ENCODE assay signal across 11 cellular contexts in genomic region chr18:12862467-12862866, GRCh38. TPM values are rescaled to one million over a fixed set of nuclear protein-coding genes. Genes with fewer than 3 reads are reported as not detected.
A peak's percentile ranks its signal among the peaks of the same experiment; 100 is the strongest.
DNase-seq lines count a peak whose midpoint lies in the region; ATAC-seq and TF ChIP-seq lines count a peak whose summit lies in the region.
"Had no signal": no experiment of that assay in that cellular context is flagged by ENCODE, and none has a peak within 500 bp of the region (broad histone marks: within the 10 kb centered on the region; RNA-seq: fewer than 3 reads in every experiment).

No MANE protein-coding gene starts in this region.

- peak overlapping the region; percentile 77 for H3K27ac Mint-ChIP-seq in Calu3 (ENCODE audit: unreplicated experiment)
- H3K27ac Mint-ChIP-seq in natural killer cell treated with Interleukin-12 subunit alpha and Interleukin-12 subunit beta and Interleukin-15 and Interleukin-18, amount 100 ng/mL, for 72 hours, result peak overlapping the region; percentile 33 to 80

- no peaks in the 10 kb centered on the region for H3K9me3 Mint-ChIP-seq in Calu3 (ENCODE audit: low read depth, unreplicated experiment)
- no peaks in the 10 kb centered on the region for H3K9me3 Mint-ChIP-seq in natural killer cell treated with Interleukin-12 subunit alpha and Interleukin-12 subunit beta and Interleukin-15 and Interleukin-18, amount 100 ng/mL, for 72 hours

- no peaks in the 10 kb centered on the region for H3K27me3 Mint-ChIP-seq in Calu3 (ENCODE audit: unreplicated experiment)
- no peaks in the 10 kb centered on the region for H3K27me3 Mint-ChIP-seq in natural killer cell treated with Interleukin-12 subunit alpha and Interleukin-12 subunit beta and Interleukin-15 and Interleukin-18, amount 100 ng/mL, for 72 hours

- ATAC-seq in natural killer cell treated with Interleukin-12 subunit alpha and Interleukin-12 subunit beta and Interleukin-15 and Interleukin-18, amount 100 ng/mL, for 72 hours, result peak in 1 of 2 donors; percentile 31
- ATAC-seq in HG03280 (IDR thresholded peaks at IDR 0.05; ENCODE audit: unreplicated experiment) (no peak), Right ventricle myocardium inferior (no peak)

- peak overlapping the region; percentile 19 for H3K4me3 ChIP-seq in epithelial cell of proximal tubule (ENCODE audit: low read depth, low read length)
- H3K4me3 ChIP-seq: GM23248 had no signal

- CTCF ChIA-PET in Calu3 (lab: Charles Lee), result interaction anchor here (0.5 to 1.1 kb wide), 3 partner anchors 24 to 196 kb away, joined by 3 to 5 read pairs (median 5); no protein-coding TSS in a partner anchor

- H3K4me1 Mint-ChIP-seq in Calu3 (ENCODE audit: low read depth, unreplicated experiment), result peaks cover 36% of the 10 kb centered on the region
- H3K4me1 Mint-ChIP-seq in natural killer cell treated with Interleukin-12 subunit alpha and Interleukin-12 subunit beta and Interleukin-15 and Interleukin-18, amount 100 ng/mL, for 72 hours (ENCODE audit: low read depth in 2 of 2), result peaks cover 50 to 54% of the 10 kb centered on the region in 2 donors

- peaks cover 6% of the 10 kb centered on the region for H3K36me3 Mint-ChIP-seq in Calu3 (ENCODE audit: insufficient read depth, unreplicated experiment)
- H3K36me3 Mint-ChIP-seq in natural killer cell treated with Interleukin-12 subunit alpha and Interleukin-12 subunit beta and Interleukin-15 and Interleukin-18, amount 100 ng/mL, for 72 hours, result peaks cover 2% of the 10 kb centered on the region

- no peak for TF ChIP-seq CTCF in Calu3 (IDR thresholded peaks at IDR 0.05; ENCODE audit: unreplicated experiment)
- TF ChIP-seq CTCF in epithelial cell of proximal tubule (conservative IDR thresholded peaks at IDR 0.05; ENCODE audit: low read depth, low read length), result no peak

- no TSS peak for BruUV-seq in Calu3 (replicated peaks; lab: Mats Ljungman, UMichigan)

- peak overlapping the region; percentile 61 for H3K4me3 Mint-ChIP-seq in Calu3 (ENCODE audit: low read depth, unreplicated experiment)
- no peak overlapping the region for H3K4me3 Mint-ChIP-seq in natural killer cell treated with Interleukin-12 subunit alpha and Interleukin-12 subunit beta and Interleukin-15 and Interleukin-18, amount 100 ng/mL, for 72 hours

- intact Hi-C loops in Calu3 (cut with micrococcal nuclease; ENCODE audit: unreplicated experiment) (loop anchor here (2.0 kb wide), 1 partner anchor 24 kb away; no protein-coding TSS in a partner anchor), Right ventricle myocardium inferior (cut with DNase I) (no loop called here)

- DNase-seq in Calu3 (peak; percentile 74), NCI-H510A (lab: John Stamatoyannopoulos, UW) (peak; percentile 20), epithelial cell of proximal tubule (ENCODE audit: low read depth) (peak; percentile 65), Right ventricle myocardium inferior (ENCODE audit: missing footprints) (no peak)
- no peak for DNase-seq in natural killer cell treated with Interleukin-12 subunit alpha and Interleukin-12 subunit beta and Interleukin-15 and Interleukin-18, amount 100 ng/mL, for 72 hours (ENCODE audit: low spot score)
- no peak for DNase-seq in activated naive CD4-positive, alpha-beta T cell treated with anti-CD3 and anti-CD28 coated beads, Interleukin-2, amount 50 U/mL, for 16 hours
- no peak for DNase-seq in stimulated activated CD8-positive, alpha-beta memory T cell treated with anti-CD3 and anti-CD28 coated beads, Interleukin-4, amount 100 ng/mL, for 48 hours
- DNase-seq: activated T-cell treated with anti-CD3 and anti-CD28 coated beads, Interleukin-2, amount 50 U/mL, for 1 hour; GM23248; NCI-H1694 treated with DMSO at 0.1 percent for 48 hours had no signal

RNA-seq across cellular contexts. Expression of gene PTPN2, which starts 21.6 kb away (rescaled TPM):
- total RNA-seq in Calu3 (2022) (58.1 and 61.5 TPM in 2 replicates), epithelial cell of proximal tubule (29.6 and 54.0 TPM in 2 replicates), Right ventricle myocardium inferior (11.2 TPM)
- 100 to 1,000 TPM; 151 to 156 TPM for total RNA-seq in natural killer cell treated with Interleukin-12 subunit alpha and Interleukin-12 subunit beta and Interleukin-15 and Interleukin-18, amount 100 ng/mL, for 72 hours

Comparison
In these comparisons a context has a peak if more than half of its experiments do, and no peak if none do; other contexts are left out.
1. DNase-seq: peak in Calu3 (single experiment), NCI-H510A (single experiment) and epithelial cell of proximal tubule (single experiment); none in natural killer cell treated with Interleukin-12 subunit alpha and Interleukin-12 subunit beta and Interleukin-15 and Interleukin-18, amount 100 ng/mL, for 72 hours (single experiment), activated naive CD4-positive, alpha-beta T cell treated with anti-CD3 and anti-CD28 coated beads, Interleukin-2, amount 50 U/mL, for 16 hours (single experiment), stimulated activated CD8-positive, alpha-beta memory T cell treated with anti-CD3 and anti-CD28 coated beads, Interleukin-4, amount 100 ng/mL, for 48 hours (single experiment) and Right ventricle myocardium inferior (single experiment).